29 cellular contexts compared by ENCODE assay signal in genomic region chr12:25934461-25934860, GRCh38. TPM values are rescaled to one million over a fixed set of nuclear protein-coding genes. Genes with fewer than 3 reads are reported as not detected.
DNase-seq lines count a peak whose midpoint lies in the region; ATAC-seq, FAIRE-seq and TF ChIP-seq lines count a peak whose summit lies in the region.
"Had no signal": no experiment of that assay in that cellular context is flagged by ENCODE, and none has a peak within 500 bp of the region (broad histone marks: within the 10 kb centered on the region; RNA-seq: fewer than 3 reads in every experiment).

No MANE protein-coding gene starts in this region.

- peak overlapping the region; percentile 37 for H3K27ac Mint-ChIP-seq in mesothelial cell of epicardium
- H3K27ac Mint-ChIP-seq: CD4-positive, alpha-beta memory T cell; CD8-positive, alpha-beta memory T cell had no signal

- intact Hi-C loops in aorta (cut with DNase I) = no loop called here

- no peak overlapping the region for H2AFZ ChIP-seq in OCI-LY3 (ENCODE audit: low read depth, low read length)

- H3K27me3 Mint-ChIP-seq in mesothelial cell of epicardium (ENCODE audit: low read depth) = no peaks in the 10 kb centered on the region
- H3K27me3 Mint-ChIP-seq: CD4-positive, CD25-positive, alpha-beta regulatory T cell had no signal

- H3K36me3 ChIP-seq in OCI-LY3 (replicated peaks; ENCODE audit: low read depth, low read length) (no peaks in the 10 kb centered on the region), aorta (ENCODE audit: control insufficient read depth in 1 of 2, insufficient read depth in 2 of 2, low read length in 1 of 2) (no peaks in the 10 kb centered on the region)
- H3K36me3 ChIP-seq: BE2C, BLaER1 had no signal

- H3K4me3 ChIP-seq in OCI-LY3 (ENCODE audit: low read length) (no peak overlapping the region), aorta (ENCODE audit: low read length in 2 of 2) (no peak overlapping the region)
- H3K4me3 ChIP-seq: BLaER1 had no signal

- ATAC-seq in aorta (ENCODE audit: low FRiP score) (no peak), HG03280 (IDR thresholded peaks at IDR 0.05; ENCODE audit: unreplicated experiment) (no peak)

- H3K9me3 ChIP-seq in OCI-LY3 (ENCODE audit: insufficient read depth, low read length) (no peaks in the 10 kb centered on the region), aorta (ENCODE audit: control insufficient read depth, low read length) (no peaks in the 10 kb centered on the region)
- H3K9me3 ChIP-seq: BE2C, BLaER1, Caco-2 had no signal

- 65 to 69% methylated on average over 4 of the region's 4 CpGs for WGBS in aorta, 2 donors

- 0 out of 2 replicates have a peak overlapping the region, but pooled peaks have one; percentile 9 for H3K9ac ChIP-seq in OCI-LY3 (ENCODE audit: low read length)
- H3K9ac ChIP-seq: BLaER1 had no signal

- no peaks in the 10 kb centered on the region for H3K79me2 ChIP-seq in OCI-LY3 (ENCODE audit: low read length)

- DNase-seq in D721Med (ENCODE audit: insufficient read length, low spot score) (no peak), mesothelial cell of epicardium (ENCODE audit: low spot score in 2 of 2, unreplicated experiment in 2 of 2) (no peak), aorta (no peak), NCI-H1930 (lab: John Stamatoyannopoulos, UW) (no peak), EL (no peak)
- DNase-seq: 8988T; ACHN; BE2C; C1 segment of cervical spinal cord; Caco-2; Calu3; CD4-positive, alpha-beta memory T cell; CD4-positive, CD25-positive, alpha-beta regulatory T cell; CD8-positive, alpha-beta memory T cell; DMS 273 treated with DMSO at 0.1 percent for 48 hours; DMS153; DMS53; DMS79; DND-41; GF-D8 had no signal

- TF ChIP-seq CTCF in D721Med (IDR thresholded peaks at IDR 0.05; ENCODE audit: insufficient read depth, missing control alignments) = no peak
- TF ChIP-seq CTCF in OCI-LY3 (IDR thresholded peaks at IDR 0.05; ENCODE audit: low read depth, low read length) = no peak
- no peak for TF ChIP-seq CTCF in mesothelial cell of epicardium (IDR thresholded peaks at IDR 0.05; ENCODE audit: unreplicated experiment)

- peaks cover 53% of the 10 kb centered on the region for H3K4me1 Mint-ChIP-seq in mesothelial cell of epicardium
- H3K4me1 Mint-ChIP-seq: CD14-positive monocyte; CD4-positive, alpha-beta memory T cell; CD4-positive, CD25-positive, alpha-beta regulatory T cell; CD8-positive, alpha-beta memory T cell had no signal

- H3K27me3 ChIP-seq in OCI-LY3 (ENCODE audit: low read depth, low read length) (no peaks in the 10 kb centered on the region), aorta (ENCODE audit: control insufficient read depth in 1 of 2, insufficient read depth in 2 of 2, low read length in 1 of 2) (no peaks in the 10 kb centered on the region)
- H3K27me3 ChIP-seq: BLaER1 had no signal

- peaks cover 10% of the 10 kb centered on the region for H3K9me3 Mint-ChIP-seq in mesothelial cell of epicardium

- peak overlapping the region; percentile 42; the same call in 1 of the 2 replicates for H3K4me2 ChIP-seq in OCI-LY3 (ENCODE audit: low read length)
- H3K4me2 ChIP-seq: BLaER1 had no signal

- H3K4me3 Mint-ChIP-seq in mesothelial cell of epicardium = no peak overlapping the region
- H3K4me3 Mint-ChIP-seq: CD14-positive monocyte; CD4-positive, alpha-beta memory T cell; CD4-positive, CD25-positive, alpha-beta regulatory T cell; CD8-positive, alpha-beta memory T cell had no signal

- H3K36me3 Mint-ChIP-seq in mesothelial cell of epicardium = no peaks in the 10 kb centered on the region
- H3K36me3 Mint-ChIP-seq: CD14-positive monocyte; CD4-positive, alpha-beta memory T cell; CD4-positive, CD25-positive, alpha-beta regulatory T cell; CD8-positive, alpha-beta memory T cell had no signal

- H3K4me1 ChIP-seq in OCI-LY3 (ENCODE audit: low read length) = peaks cover 24% of the 10 kb centered on the region
- no peaks in the 10 kb centered on the region for H3K4me1 ChIP-seq in aorta (ENCODE audit: control insufficient read depth in 1 of 2, insufficient read depth in 2 of 2, low read length in 2 of 2)
- H3K4me1 ChIP-seq: BE2C had no signal

- H3K27ac ChIP-seq in OCI-LY3 (ENCODE audit: low read length) = no peak overlapping the region
- no peak overlapping the region for H3K27ac ChIP-seq in aorta (ENCODE audit: low read depth in 1 of 2, low read length in 2 of 2)
- H3K27ac ChIP-seq: BLaER1 had no signal

- no peaks in the 10 kb centered on the region for H4K20me1 ChIP-seq in OCI-LY3 (ENCODE audit: insufficient read depth, low read length)
- H4K20me1 ChIP-seq: BLaER1 had no signal

- FAIRE-seq in D721Med (lab: Jason Lieb, UNC) = peak; percentile 53
- peak; percentile 88 for FAIRE-seq in endometrium (lab: Jason Lieb, UNC)
- FAIRE-seq: A204.1, G401.6, GM12891, GM19239 had no signal

RNA-seq across cellular contexts. Expression of gene RASSF8, which starts 24.0 kb away (rescaled TPM):
- total RNA-seq in mesothelial cell of epicardium = 60.6 to 62.8 TPM (median 61.8 TPM) in 3 replicates
- 10 to 100 TPM; 80.9 to 86.7 TPM for total RNA-seq in aorta
- 10 to 100 TPM; 10.6 to 13.6 TPM for polyA plus RNA-seq in aorta
- total RNA-seq: CD4-positive, alpha-beta memory T cell had no signal
- polyA plus RNA-seq: CD4-positive, alpha-beta memory T cell; CD4-positive, CD25-positive, alpha-beta regulatory T cell; CD8-positive, alpha-beta memory T cell had no signal
